21 cellular contexts compared by ENCODE assay signal in genomic region chrX:147173586-147173985, GRCh38.
A peak's percentile ranks its signal among the peaks of the same experiment; 100 is the strongest.
DNase-seq lines count a peak whose midpoint lies in the region; ATAC-seq and TF ChIP-seq lines count a peak whose summit lies in the region.
"Had no signal": no experiment of that assay in that cellular context is flagged by ENCODE, and none has a peak within 500 bp of the region (broad histone marks: within the 10 kb centered on the region; RNA-seq: fewer than 3 reads in every experiment).

No MANE protein-coding gene starts in this region.

- H3K79me1 ChIP-seq in neuronal stem cell (ENCODE audit: low read depth, low read length), result no peaks in the 10 kb centered on the region

- H3K9me3 ChIP-seq in cardiac muscle cell (ENCODE audit: low read depth), result no peaks in the 10 kb centered on the region
- no peaks in the 10 kb centered on the region for H3K9me3 ChIP-seq in adrenal gland (replicated peaks in 1 of 3)
- H3K9me3 ChIP-seq in hepatocyte (ENCODE audit: low read depth), result no peaks in the 10 kb centered on the region
- H3K9me3 ChIP-seq in sigmoid colon, result no peaks in the 10 kb centered on the region
- H3K9me3 ChIP-seq in neuronal stem cell (replicated peaks in 1 of 2; ENCODE audit: control insufficient read depth in 2 of 2, insufficient read depth in 1 of 2, low read depth in 1 of 2, low read length in 2 of 2), result no peaks in the 10 kb centered on the region
- H3K9me3 ChIP-seq: Caco-2 had no signal

- H3K18ac ChIP-seq in neuronal stem cell (ENCODE audit: low read length), result no peak overlapping the region

- no peak for TF ChIP-seq EP300 in sigmoid colon (IDR thresholded peaks at IDR 0.05)

- H3K27ac ChIP-seq in cardiac muscle cell (peak overlapping the region; percentile 77), adrenal gland (no peak overlapping the region), hepatocyte (peak overlapping the region; percentile 26), sigmoid colon (no peak overlapping the region), neuronal stem cell (replicated peaks; ENCODE audit: low read length) (no peak overlapping the region)
- H3K27ac ChIP-seq: 22Rv1, BLaER1, C4-2B had no signal

- H2BK5ac ChIP-seq in neuronal stem cell (ENCODE audit: low read length), result no peak overlapping the region

- peak in 1 of 2 donors; percentile 40 for DNase-seq in cardiac muscle cell (ENCODE audit: low read depth in 1 of 2, low spot score in 1 of 2)
- DNase-seq in Right ventricle myocardium inferior (ENCODE audit: missing footprints), result no peak
- peak in 6 of 7 donors; percentile 7 to 56 (median 45) for DNase-seq in adrenal gland
- no peak for DNase-seq in hepatocyte (ENCODE audit: low spot score)
- no peak for DNase-seq in sigmoid colon
- DNase-seq in neuronal stem cell (ENCODE audit: low spot score), result no peak
- DNase-seq in NCI-H2107 treated with DMSO at 0.1 percent for 48 hours (lab: John Stamatoyannopoulos, UW; ENCODE audit: unreplicated experiment), result no peak
- DNase-seq: Caco-2; CD4-positive, CD25-positive, alpha-beta regulatory T cell; CD8-positive, alpha-beta T cell; DMS153; EL; GDM1; H9 had no signal

- no peak overlapping the region for H4K91ac ChIP-seq in neuronal stem cell (ENCODE audit: low read depth, low read length, poor library complexity)

- H3K23ac ChIP-seq in neuronal stem cell (ENCODE audit: low read depth, low read length, poor library complexity), result no peak overlapping the region

- 52 to 81% (median 60%) methylated on average over 3 to 8 of the region's 8 CpGs for WGBS in adrenal gland, 4 donors
- 56% methylated on average over 8 of the region's 8 CpGs for WGBS in hepatocyte (ENCODE audit: low lambda C conversion rate, missing lambda C conversion rate)
- WGBS in sigmoid colon, 2 donors, result 74 to 77% methylated on average over 8 of the region's 8 CpGs
- no CpG with 5 or more reads among the region's 8 CpGs for WGBS in neuronal stem cell (ENCODE audit: extremely low coverage in 2 of 2, insufficient read length in 2 of 2, insufficient replicate concordance in 1 of 2), 2 donors

- H3K36me3 ChIP-seq in cardiac muscle cell (no peaks in the 10 kb centered on the region), adrenal gland (replicated peaks in 1 of 2) (no peaks in the 10 kb centered on the region), hepatocyte (replicated peaks; ENCODE audit: insufficient read depth, low read depth) (no peaks in the 10 kb centered on the region), sigmoid colon (no peaks in the 10 kb centered on the region), neuronal stem cell (replicated peaks in 1 of 2; ENCODE audit: control insufficient read depth in 2 of 2, insufficient read depth in 2 of 2, low read length in 2 of 2) (no peaks in the 10 kb centered on the region)
- H3K36me3 ChIP-seq: BLaER1 had no signal

- H3K4me3 ChIP-seq in cardiac muscle cell, result no peak overlapping the region
- no peak overlapping the region for H3K4me3 ChIP-seq in adrenal gland
- H3K4me3 ChIP-seq in hepatocyte, result no peak overlapping the region
- no peak overlapping the region for H3K4me3 ChIP-seq in sigmoid colon
- H3K4me3 ChIP-seq in neuronal stem cell (ENCODE audit: low read length in 2 of 2), result no peak overlapping the region
- H3K4me3 ChIP-seq: BLaER1, GM12878, GM23338 had no signal

- H2BK120ac ChIP-seq in neuronal stem cell (ENCODE audit: low read depth, low read length), result no peak overlapping the region

- H2AK5ac ChIP-seq in neuronal stem cell (ENCODE audit: low read depth, low read length), result no peak overlapping the region

- no peak overlapping the region for H3K9ac ChIP-seq in neuronal stem cell (ENCODE audit: low read depth, low read length, poor library complexity)
- H3K9ac ChIP-seq: BLaER1 had no signal

- no peaks in the 10 kb centered on the region for H3K27me3 ChIP-seq in cardiac muscle cell
- no peaks in the 10 kb centered on the region for H3K27me3 ChIP-seq in adrenal gland
- H3K27me3 ChIP-seq in hepatocyte, result no peaks in the 10 kb centered on the region
- no peaks in the 10 kb centered on the region for H3K27me3 ChIP-seq in sigmoid colon
- no peaks in the 10 kb centered on the region for H3K27me3 ChIP-seq in neuronal stem cell (ENCODE audit: control insufficient read depth in 3 of 3, insufficient read depth in 3 of 3, low read depth in 1 of 3, low read length in 3 of 3)

- H2AFZ ChIP-seq in hepatocyte (no peak overlapping the region), neuronal stem cell (ENCODE audit: low read length) (no peak overlapping the region)
- H2AFZ ChIP-seq: GM23338 had no signal

- H3K4me1 ChIP-seq in cardiac muscle cell (ENCODE audit: low read depth) (no peaks in the 10 kb centered on the region), adrenal gland (replicated peaks in 1 of 2) (no peaks in the 10 kb centered on the region), hepatocyte (ENCODE audit: insufficient read depth) (no peaks in the 10 kb centered on the region), sigmoid colon (no peaks in the 10 kb centered on the region), neuronal stem cell (ENCODE audit: control insufficient read depth in 2 of 2, insufficient read depth in 1 of 2, low read depth in 1 of 2, low read length in 2 of 2) (no peaks in the 10 kb centered on the region)
- H3K4me1 ChIP-seq: BLaER1, Caco-2 had no signal

- H2BK12ac ChIP-seq in neuronal stem cell (ENCODE audit: low read length), result no peak overlapping the region

- TF ChIP-seq CTCF in cardiac muscle cell (IDR thresholded peaks at IDR 0.05; ENCODE audit: low read depth, low read length), result no peak
- no peak for TF ChIP-seq CTCF in adrenal gland (IDR thresholded peaks at IDR 0.05)
- no peak for TF ChIP-seq CTCF in hepatocyte (IDR thresholded peaks at IDR 0.05; ENCODE audit: poor library complexity)
- TF ChIP-seq CTCF in sigmoid colon (IDR thresholded peaks at IDR 0.05), result no peak

- intact Hi-C loops in Right ventricle myocardium inferior (cut with DNase I), result no loop called here
- intact Hi-C loops in adrenal gland (cut with DNase I), result no loop called here
- intact Hi-C loops in sigmoid colon (cut with DNase I), result no loop called here

- no peaks in the 10 kb centered on the region for H4K20me1 ChIP-seq in hepatocyte (ENCODE audit: insufficient read depth, poor library complexity, severe bottlenecking)
- H4K20me1 ChIP-seq: BLaER1 had no signal

- H3K14ac ChIP-seq in neuronal stem cell (ENCODE audit: low read length), result no peak overlapping the region

- no peaks in the 10 kb centered on the region for H3K9me2 ChIP-seq in hepatocyte (replicated peaks; ENCODE audit: insufficient read depth)

- H3K79me2 ChIP-seq in hepatocyte, result no peaks in the 10 kb centered on the region

- H2BK15ac ChIP-seq in neuronal stem cell (ENCODE audit: low read length), result no peak overlapping the region

- no peak overlapping the region for H4K8ac ChIP-seq in neuronal stem cell (ENCODE audit: low read depth, low read length)

- TF ChIP-seq POLR2A in adrenal gland (IDR thresholded peaks at IDR 0.05) (no peak), sigmoid colon (IDR thresholded peaks at IDR 0.05) (no peak)

- H3K4me2 ChIP-seq in hepatocyte (no peak overlapping the region), neuronal stem cell (ENCODE audit: insufficient read depth, low read length, poor library complexity, severe bottlenecking) (no peak overlapping the region)
- H3K4me2 ChIP-seq: BLaER1, GM23338 had no signal

- H3K4ac ChIP-seq in neuronal stem cell (ENCODE audit: low read length), result no peak overlapping the region

- ATAC-seq in Right ventricle myocardium inferior (no peak), HG02798 (IDR thresholded peaks at IDR 0.05; ENCODE audit: poor library complexity, unreplicated experiment) (no peak)
- ATAC-seq: CD8-positive, alpha-beta T cell; GM12878; GM23338; HCT116 had no signal

Comparison
In these comparisons a context has a peak if more than half of its experiments do, and no peak if none do; other contexts are left out.
1. DNase-seq: peak in adrenal gland (6 of 7); none in Right ventricle myocardium inferior (single experiment), hepatocyte (single experiment), sigmoid colon (single experiment), neuronal stem cell (single experiment) and NCI-H2107 treated with DMSO at 0.1 percent for 48 hours (single experiment).
2. H3K27ac ChIP-seq: peak in cardiac muscle cell (single experiment) and hepatocyte (single experiment); none in adrenal gland (0 of 5), sigmoid colon (0 of 4) and neuronal stem cell (single experiment).